ENCODE assay signal across 8 cellular contexts in genomic region chr11:65418681-65419459, GRCh38. TPM values are rescaled to one million over a fixed set of nuclear protein-coding genes. Genes with fewer than 3 reads are reported as not detected.
DNase-seq lines count a peak whose midpoint lies in the region; ATAC-seq and TF ChIP-seq lines count a peak whose summit lies in the region.

No MANE protein-coding gene starts in this region.

- H3K27me3 ChIP-seq in Panc1 (ENCODE audit: control insufficient read depth, insufficient read depth, low read length): no peaks in the 10 kb centered on the region
- H3K27me3 ChIP-seq in naive thymus-derived CD4-positive, alpha-beta T cell (ENCODE audit: control insufficient read depth in 2 of 2, insufficient read depth in 2 of 2, low read length in 2 of 2): no peaks in the 10 kb centered on the region

- peaks cover 71% of the 10 kb centered on the region for H3K4me1 ChIP-seq in Panc1 (ENCODE audit: control insufficient read depth, insufficient read depth, low read length)
- peaks cover 36 to 46% of the 10 kb centered on the region in 2 donors for H3K4me1 ChIP-seq in naive thymus-derived CD4-positive, alpha-beta T cell (ENCODE audit: control insufficient read depth in 2 of 2, insufficient read depth in 2 of 2, low read length in 2 of 2)

- peak overlapping the region; percentile 97 to 100 (median 99) for H3K27ac Mint-ChIP-seq in naive thymus-derived CD4-positive, alpha-beta T cell

- intact Hi-C loops in Panc1 (cut with micrococcal nuclease; ENCODE audit: unreplicated experiment): loop anchor here (5.0 kb wide), 1 partner anchor 93 kb away; no protein-coding TSS in a partner anchor
- intact Hi-C loops in naive thymus-derived CD4-positive, alpha-beta T cell (cut with micrococcal nuclease): loop anchor here (1.0 to 5.0 kb wide), 2 partner anchors 8 to 52 kb away; no protein-coding TSS in a partner anchor

- in situ Hi-C loops in KBM-7 (cut with MboI; ENCODE audit: low pct_unique_long_range_greater_than_20kb, low sequenced_read_pairs) (no loop called here), Panc1 (cut with HindIII; ENCODE audit: low pct_unique_long_range_greater_than_20kb, low sequenced_read_pairs) (no loop called here)

- BruUV-seq in Panc1 (replicated peaks; lab: Mats Ljungman, UMichigan): no TSS peak

- peak; percentile 34 for ATAC-seq in GM21576 (IDR thresholded peaks at IDR 0.05; ENCODE audit: unreplicated experiment)
- peak; percentile 51 for ATAC-seq in Panc1
- peak; percentile 51 for ATAC-seq in naive thymus-derived CD4-positive, alpha-beta T cell

- peak overlapping the region; percentile 92 to 100 (median 97) for H3K4me3 Mint-ChIP-seq in naive thymus-derived CD4-positive, alpha-beta T cell

- H3K4me3 ChIP-seq in Panc1 (ENCODE audit: low read depth in 2 of 2, low read length in 2 of 2): peak overlapping the region; percentile 3 to 38
- peak overlapping the region; percentile 82 for H3K4me3 ChIP-seq in naive thymus-derived CD4-positive, alpha-beta T cell (ENCODE audit: low read length)

- H3K27ac ChIP-seq in Panc1 (ENCODE audit: low read length): peak overlapping the region; percentile 100
- H3K27ac ChIP-seq in naive thymus-derived CD4-positive, alpha-beta T cell (ENCODE audit: low read depth, low read length): peak overlapping the region; percentile 98

- H3K27me3 Mint-ChIP-seq in naive thymus-derived CD4-positive, alpha-beta T cell: peaks cover 0 to 15% (median 0%) of the 10 kb centered on the region in 5 donors

- H3K9me3 Mint-ChIP-seq in naive thymus-derived CD4-positive, alpha-beta T cell: peaks cover 0 to 11% (median 0%) of the 10 kb centered on the region in 11 donors

- peaks cover 36 to 65% (median 45%) of the 10 kb centered on the region in 7 donors for H3K4me1 Mint-ChIP-seq in naive thymus-derived CD4-positive, alpha-beta T cell

- DNase-seq in DMS153 treated with DMSO at 0.1 percent for 48 hours (lab: John Stamatoyannopoulos, UW; ENCODE audit: unreplicated experiment) (peak; percentile 95), KBM-7 (peak; percentile 99), Panc1 (ENCODE audit: low read depth, low spot score) (peak; percentile 98), activated T-helper 1 cell treated with Interleukin-2 at 50 U/mL for 16 hours (ENCODE audit: low read depth) (peak; percentile 69), fibroblast of gingiva (ENCODE audit: low read depth) (peak; percentile 99)
- peak; percentile 33 to 89 (median 48) for DNase-seq in naive thymus-derived CD4-positive, alpha-beta T cell
- DNase-seq in stimulated activated naive CD4-positive, alpha-beta T cell (lab: John Stamatoyannopoulos, UW): peak; percentile 24 to 67 (median 44)

- H3K36me3 ChIP-seq in Panc1 (ENCODE audit: control insufficient read depth, insufficient read depth, low read length): peaks cover 5% of the 10 kb centered on the region; the same call in 1 of the 2 replicates
- peaks cover 0 to 10% (median 0%) of the 10 kb centered on the region in 3 experiments for H3K36me3 ChIP-seq in naive thymus-derived CD4-positive, alpha-beta T cell (ENCODE audit: control insufficient read depth in 2 of 3, insufficient read depth in 3 of 3, low read length in 3 of 3)

- POLR2A ChIA-PET in Panc1 (lab: Charles Lee): interaction anchor here (0.5 to 7.3 kb wide), 11 partner anchors 10 to 115 kb away, joined by 3 to 108 read pairs (median 7); partner anchors contain the start of gene MALAT1
- POLR2A ChIA-PET in naive thymus-derived CD4-positive, alpha-beta T cell (lab: Charles Lee): interaction anchor here (0.6 to 21.7 kb wide), 21 partner anchors 8 to 302 kb away, joined by 3 to 2591 read pairs (median 5); partner anchors contain the start of genes FRMD8, MALAT1, RNASEH2C and SCYL1

- no peaks in the 10 kb centered on the region for H3K9me3 ChIP-seq in Panc1 (ENCODE audit: control insufficient read depth, insufficient read depth, low read depth, low read length)
- no peaks in the 10 kb centered on the region for H3K9me3 ChIP-seq in naive thymus-derived CD4-positive, alpha-beta T cell (ENCODE audit: control insufficient read depth in 2 of 3, low read length in 3 of 3)

- no peak for TF ChIP-seq CTCF in Panc1 (IDR thresholded peaks at IDR 0.05)

- CTCF ChIA-PET in Panc1 (lab: Charles Lee): no interaction called here
- CTCF ChIA-PET in naive thymus-derived CD4-positive, alpha-beta T cell (lab: Charles Lee): interaction anchor here (0.8 to 7.7 kb wide), 4 partner anchors 11 to 80 kb away, joined by 6 to 68 read pairs (median 14); partner anchors contain the start of gene MALAT1

- peaks cover 0 to 12% (median 4%) of the 10 kb centered on the region in 5 donors for H3K36me3 Mint-ChIP-seq in naive thymus-derived CD4-positive, alpha-beta T cell

RNA-seq across cellular contexts. Expression of gene NEAT1, which starts 3.7 kb away (rescaled TPM):
- 731 TPM for total RNA-seq in Panc1 (2021; ENCODE audit: unreplicated experiment)
- 190 TPM for polyA plus RNA-seq in Panc1 (2012; ENCODE audit: insufficient read length)
- total RNA-seq in naive thymus-derived CD4-positive, alpha-beta T cell: 1,000 to 10,000 TPM in 1 of 5 experiments, 100 to 1,000 TPM in 4; 358 to 1,454 (median 414) TPM
- 1 to 10 TPM; 2.5 to 2.6 TPM for polyA plus RNA-seq in naive thymus-derived CD4-positive, alpha-beta T cell

RNA-seq across cellular contexts. Expression of gene FRMD8, which starts 32.4 kb away (rescaled TPM):
- 85.8 TPM for total RNA-seq in Panc1 (2021; ENCODE audit: unreplicated experiment)
- 76.7 TPM for polyA plus RNA-seq in Panc1 (2012; ENCODE audit: insufficient read length)
- 10 to 100 TPM; 28.9 to 66.8 (median 44.7) TPM for total RNA-seq in naive thymus-derived CD4-positive, alpha-beta T cell
- polyA plus RNA-seq in naive thymus-derived CD4-positive, alpha-beta T cell: 10 to 100 TPM; 39.3 to 55.8 TPM

RNA-seq across cellular contexts. Expression of gene SLC25A45, which starts 36.4 kb away (rescaled TPM):
- total RNA-seq in Panc1 (2021; ENCODE audit: unreplicated experiment): 9.8 TPM
- 5.9 TPM for polyA plus RNA-seq in Panc1 (2012; ENCODE audit: insufficient read length)
- total RNA-seq in naive thymus-derived CD4-positive, alpha-beta T cell: 10 to 100 TPM; 20.2 to 90.6 (median 34.1) TPM
- polyA plus RNA-seq in naive thymus-derived CD4-positive, alpha-beta T cell: 10 to 100 TPM; 12.3 to 21.3 TPM

Comparison
In these comparisons a context has a peak if more than half of its experiments do, and no peak if none do; other contexts are left out.
1. Peak in every context shown above with its lines: DNase-seq, ATAC-seq, H3K4me3 ChIP-seq and H3K27ac ChIP-seq.
2. DNase-seq: peak in every context shown above with its lines; median percentile 99 in KBM-7; 99 in fibroblast of gingiva; 98 in Panc1; 95 in DMS153 treated with DMSO at 0.1 percent for 48 hours; 69 in activated T-helper 1 cell treated with Interleukin-2 at 50 U/mL for 16 hours; 48 in naive thymus-derived CD4-positive, alpha-beta T cell; 44 in stimulated activated naive CD4-positive, alpha-beta T cell.